20 cellular contexts compared by ENCODE assay signal in the genomic region with DNA sequence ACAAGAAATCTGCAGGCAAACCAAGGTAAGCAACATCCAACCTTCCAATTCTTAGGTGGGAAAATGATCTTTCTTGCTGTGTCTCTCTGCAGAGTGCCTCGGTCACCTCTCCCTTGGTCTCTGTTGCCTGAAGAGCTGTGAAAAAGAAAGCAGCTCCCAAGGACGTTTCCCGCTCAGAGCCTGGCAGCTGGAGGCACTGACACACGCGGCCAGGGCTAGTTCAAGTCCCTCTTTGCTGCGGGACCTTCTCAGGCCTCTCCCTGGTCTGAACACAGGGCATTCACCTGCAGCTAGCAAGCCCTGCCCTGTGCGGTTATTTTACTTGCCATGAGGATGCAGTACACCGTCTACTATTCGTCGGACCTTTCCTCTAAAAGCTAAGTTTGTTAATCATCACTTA.
"Had no signal": no experiment of that assay in that cellular context is flagged by ENCODE, and none has a peak within 500 bp of the region (broad histone marks: within the 10 kb centered on the region; RNA-seq: fewer than 3 reads in every experiment).

No MANE protein-coding gene starts in this region.

- FAIRE-seq: keratinocyte had no signal

- H3K4me3 Mint-ChIP-seq: activated CD8-positive, alpha-beta T cell treated with anti-CD3 and anti-CD28 coated beads, Interleukin-2, amount 10 ng/mL, durations not matched to agents 7 days and 5 days; activated naive CD8-positive, alpha-beta T cell treated with anti-CD3 and anti-CD28 coated beads for 36 hours had no signal

- ATAC-seq: activated CD8-positive, alpha-beta T cell treated with anti-CD3 and anti-CD28 coated beads, Interleukin-2, amount 10 ng/mL, durations not matched to agents 7 days and 5 days; naive thymus-derived CD8-positive, alpha-beta T cell had no signal

- H3K4me1 ChIP-seq: colonic mucosa had no signal

- H3K27me3 Mint-ChIP-seq: activated naive CD8-positive, alpha-beta T cell treated with anti-CD3 and anti-CD28 coated beads for 36 hours; naive thymus-derived CD8-positive, alpha-beta T cell had no signal

- H3K36me3 ChIP-seq: left ventricle myocardium inferior had no signal

- H3K9me3 ChIP-seq: colonic mucosa, esophagus muscularis mucosa, left ventricle myocardium inferior, tibial nerve had no signal

- H3K27me3 ChIP-seq: colonic mucosa, esophagus muscularis mucosa, hepatocyte, tibial nerve had no signal

- H3K9me3 Mint-ChIP-seq: activated naive CD8-positive, alpha-beta T cell treated with anti-CD3 and anti-CD28 coated beads for 36 hours; brain; naive thymus-derived CD8-positive, alpha-beta T cell had no signal

- H3K27ac Mint-ChIP-seq: activated CD8-positive, alpha-beta T cell treated with anti-CD3 and anti-CD28 coated beads, Interleukin-2, amount 10 ng/mL, durations not matched to agents 7 days and 5 days; activated naive CD8-positive, alpha-beta T cell treated with anti-CD3 and anti-CD28 coated beads for 36 hours had no signal

- H3K27ac ChIP-seq: colonic mucosa, hepatocyte, skin epidermis, tibial nerve, WERI-Rb-1 had no signal

- H3K4me3 ChIP-seq: colonic mucosa, esophagus muscularis mucosa, hepatocyte, skin epidermis, tibial nerve had no signal

- H3K4me2 ChIP-seq: hepatocyte had no signal

- DNase-seq: activated CD4-positive, alpha-beta T cell treated with anti-CD3 and anti-CD28 coated beads for 4 hours; activated CD8-positive, alpha-beta memory T cell treated with anti-CD3 and anti-CD28 coated beads, Interleukin-2, amount 50 U/mL, for 4 hours; activated CD8-positive, alpha-beta T cell treated with anti-CD3 and anti-CD28 coated beads, Interleukin-2, amount 10 ng/mL, durations not matched to agents 7 days and 5 days; activated naive CD8-positive, alpha-beta T cell treated with anti-CD3 and anti-CD28 coated beads for 36 hours; central memory CD4-positive, alpha-beta T cell; colonic mucosa; left ventricle myocardium inferior; mesenchymal stem cell; naive thymus-derived CD8-positive, alpha-beta T cell; retina; stimulated activated CD4-positive, alpha-beta T cell treated with anti-CD3 and anti-CD28 coated beads, Interleukin-4, amount 100 ng/mL, for 24 hours; stimulated activated naive CD4-positive, alpha-beta T cell treated with Interleukin-2 at 50 U/mL for 16 hours; substantia nigra; WERI-Rb-1 had no signal

- H2AFZ ChIP-seq: hepatocyte had no signal
